ENCODE assay signal across 10 cellular contexts in the genomic region with DNA sequence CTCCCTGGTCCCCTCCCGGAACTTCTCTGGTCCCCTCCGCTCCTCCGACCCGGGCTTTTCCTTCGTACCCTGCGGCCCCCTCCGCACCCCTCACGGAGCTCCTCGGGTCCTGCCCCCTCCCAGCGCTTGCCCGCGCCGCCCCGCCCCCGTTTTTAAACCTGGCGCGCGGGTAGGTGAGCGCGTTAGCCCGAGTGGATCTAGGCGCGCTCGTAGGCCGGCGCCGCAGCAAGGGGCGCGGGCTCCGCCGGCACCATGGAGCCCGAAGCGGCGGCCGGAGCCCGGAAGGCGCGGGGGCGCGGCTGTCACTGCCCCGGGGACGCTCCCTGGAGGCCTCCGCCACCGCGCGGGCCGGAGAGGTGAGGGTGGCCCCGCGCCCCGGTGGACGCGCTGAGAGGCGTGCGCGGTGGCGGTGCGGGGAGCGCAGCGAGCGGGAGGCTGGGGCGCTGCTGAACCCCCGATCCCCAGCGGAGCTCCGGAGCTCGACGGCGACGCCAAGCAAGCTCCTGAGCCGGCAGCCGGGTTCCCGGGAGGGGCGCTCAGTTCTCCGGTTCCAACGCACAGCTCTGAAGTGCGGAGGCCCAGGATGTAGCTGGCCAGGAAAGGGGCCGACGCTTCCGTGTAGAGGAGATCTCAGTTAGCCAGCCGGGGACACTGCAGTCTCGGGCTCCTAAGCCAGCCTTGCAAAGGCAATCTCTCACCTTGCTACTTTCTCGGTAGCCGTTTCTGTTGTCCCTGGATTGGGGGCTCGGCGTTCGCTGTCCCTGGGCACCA. TPM values are rescaled to one million over a fixed set of nuclear protein-coding genes. Genes with fewer than 3 reads are reported as not detected.
DNase-seq lines count a peak whose midpoint lies in the region; TF ChIP-seq lines count a peak whose summit lies in the region.
"Had no signal": no experiment of that assay in that cellular context is flagged by ENCODE, and none has a peak within 500 bp of the region (broad histone marks: within the 10 kb centered on the region; RNA-seq: fewer than 3 reads in every experiment).

Gene RIPPLY3, plus strand, starts transcription at position 182 of the 771 bp plus-strand sequence. Its CDS starts 71 bp downstream, at position 253.

- no peak within 1 kb of the TSS for H2BK120ac ChIP-seq in mesendoderm (ENCODE audit: low read depth, low read length)

- H3K79me1 ChIP-seq in mesendoderm (ENCODE audit: low read length) = no peaks in the 10 kb centered on the region

- H3K4me1 ChIP-seq in mesendoderm (ENCODE audit: control insufficient read depth, low read depth, low read length) (no peaks in the 10 kb centered on the region), vagina (peaks cover 8% of the 10 kb centered on the region)

- peaks cover 5% of the 10 kb centered on the region for H3K27me3 ChIP-seq in mesendoderm (ENCODE audit: insufficient read depth, low read length, poor library complexity)
- H3K27me3 ChIP-seq in vagina = no peaks in the 10 kb centered on the region

- H3K36me3 ChIP-seq in mesendoderm (ENCODE audit: control insufficient read depth, insufficient read depth, low read length) (no peaks in the 10 kb centered on the region), vagina (no peaks in the 10 kb centered on the region)

- TF ChIP-seq CTCF in choroid plexus epithelial cell (conservative IDR thresholded peaks at IDR 0.05; ENCODE audit: low read depth, low read length) = no peak
- no peak for TF ChIP-seq CTCF in vagina (IDR thresholded peaks at IDR 0.05)

- H3K9me3 ChIP-seq in vagina = no peaks in the 10 kb centered on the region

- peak within 1 kb of the TSS; percentile 89 for H3K4me2 ChIP-seq in mesendoderm (ENCODE audit: low read length)

- H3K56ac ChIP-seq in mesendoderm (ENCODE audit: low read length) = peak within 1 kb of the TSS; percentile 74

- peak within 1 kb of the TSS; percentile 71 for H3K18ac ChIP-seq in mesendoderm (ENCODE audit: low read length)

- H3K4ac ChIP-seq in mesendoderm (ENCODE audit: low read depth, low read length) = peak within 1 kb of the TSS; percentile 27

- peak within 1 kb of the TSS; percentile 66 for H3K9ac ChIP-seq in mesendoderm (ENCODE audit: low read length)

- no peak within 1 kb of the TSS for H2BK5ac ChIP-seq in mesendoderm (ENCODE audit: low read length)

- DNase-seq in NCI-H1417 (lab: John Stamatoyannopoulos, UW) = peak; percentile 35 to 77 (median 67)
- DNase-seq in NCI-H1417 treated with DMSO at 0.1 percent for 48 hours (lab: John Stamatoyannopoulos, UW) = no peak
- DNase-seq in NCI-H774 (lab: John Stamatoyannopoulos, UW) = peak; percentile 20
- DNase-seq in choroid plexus epithelial cell (ENCODE audit: low read depth) = peak; percentile 34
- DNase-seq in mesendoderm = peak; percentile 54
- no peak for DNase-seq in vagina (ENCODE audit: extremely low spot score in 2 of 2)
- no peak for DNase-seq in NCI-H524 treated with DMSO at 0.1 percent for 48 hours (lab: John Stamatoyannopoulos, UW)
- no peak for DNase-seq in mucosa of gallbladder (ENCODE audit: low spot score)

- TF ChIP-seq POLR2A in vagina (IDR thresholded peaks at IDR 0.05) = no peak

- H4K5ac ChIP-seq in mesendoderm (ENCODE audit: low read length) = no peak within 1 kb of the TSS

- H2AK5ac ChIP-seq in mesendoderm (ENCODE audit: low read length) = no peak within 1 kb of the TSS

- intact Hi-C loops in vagina (cut with DNase I) = no loop called here

- H4K8ac ChIP-seq in mesendoderm (ENCODE audit: low read depth, low read length) = no peak within 1 kb of the TSS

- H3K27ac ChIP-seq in mesendoderm (ENCODE audit: low read depth, low read length) = no peak within 1 kb of the TSS
- no peak within 1 kb of the TSS for H3K27ac ChIP-seq in vagina
- H3K27ac ChIP-seq: C4-2B had no signal

- H3K4me3 ChIP-seq in choroid plexus epithelial cell (ENCODE audit: low read depth, low read length) (peak within 1 kb of the TSS; percentile 47), mesendoderm (ENCODE audit: low read length) (peak within 1 kb of the TSS; percentile 38), vagina (peak within 1 kb of the TSS; percentile 47 to 48)

- H2BK15ac ChIP-seq in mesendoderm (replicated peaks; ENCODE audit: low read depth) = no peak within 1 kb of the TSS

- no CpG with 5 or more reads among the region's 85 CpGs for WGBS in mesendoderm (ENCODE audit: extremely low coverage, insufficient coverage, low lambda C conversion rate)

- no peaks in the 10 kb centered on the region for H3K79me2 ChIP-seq in mesendoderm (ENCODE audit: control insufficient read depth, insufficient read depth, low read length)

- no peak within 1 kb of the TSS for H3K23ac ChIP-seq in mesendoderm (ENCODE audit: low read length)

RNA-seq across cellular contexts. Expression of gene RIPPLY3, which starts in this region (rescaled TPM):
- polyA plus RNA-seq in mesendoderm (2013, experiment 1 of 2) = 0.51 TPM
- 0.55 TPM for polyA plus RNA-seq in mesendoderm (2013, experiment 2 of 2)
- not detected for total RNA-seq in vagina
- total RNA-seq in mucosa of gallbladder = 0.20 TPM
- total RNA-seq: T-helper 2 cell treated with Interferon-gamma antibody and Interleukin-4, amounts not matched to agents 100 ng/mL and 5 ng/mL, for 36 hours had no signal

Comparison
In these comparisons a context has a peak if more than half of its experiments do, and no peak if none do; other contexts are left out.
1. DNase-seq: peak in NCI-H1417 (3 of 3), NCI-H774 (single experiment), choroid plexus epithelial cell (single experiment) and mesendoderm (single experiment); none in NCI-H1417 treated with DMSO at 0.1 percent for 48 hours (single experiment), vagina (0 of 2), NCI-H524 treated with DMSO at 0.1 percent for 48 hours (single experiment) and mucosa of gallbladder (single experiment).
2. Peak in every context shown above with its lines, with median percentiles within 50 percentile points of each other: H3K4me3 ChIP-seq.